In genomic region chr12:51275088-51275487, GRCh38 we compare ENCODE assay signal across 26 cellular contexts. TPM values are rescaled to one million over a fixed set of nuclear protein-coding genes. Genes with fewer than 3 reads are reported as not detected.
DNase-seq lines count a peak whose midpoint lies in the region; FAIRE-seq and TF ChIP-seq lines count a peak whose summit lies in the region.
"Had no signal": no experiment of that assay in that cellular context is flagged by ENCODE, and none has a peak within 500 bp of the region (broad histone marks: within the 10 kb centered on the region; RNA-seq: fewer than 3 reads in every experiment).

No MANE protein-coding gene starts in this region.

- no peak overlapping the region for H3K27ac ChIP-seq in H1 (ENCODE audit: low read depth, low read length)
- H3K27ac ChIP-seq in RWPE1 = no peak overlapping the region
- no peak overlapping the region for H3K27ac ChIP-seq in prostate gland
- H3K27ac ChIP-seq: 22Rv1, BLaER1, SJCRH30 had no signal

- H3K4me3 Mint-ChIP-seq in neural crest cell = peak overlapping the region; percentile 31
- H3K4me3 Mint-ChIP-seq: CD4-positive, alpha-beta T cell; HFFc6; IgD-negative memory B cell had no signal

- no peak overlapping the region for H2BK120ac ChIP-seq in H1 (replicated peaks; ENCODE audit: low read depth, low read length)

- no peak for TF ChIP-seq EP300 in H1 (IDR thresholded peaks at IDR 0.05; ENCODE audit: borderline replicate concordance in 1 of 2, low read depth in 2 of 2, low read length in 2 of 2)

- no peak overlapping the region for H3K56ac ChIP-seq in H1 (replicated peaks; ENCODE audit: insufficient read length, low read depth, low read length)

- no peaks in the 10 kb centered on the region for H3K9me3 ChIP-seq in H1 (ENCODE audit: insufficient read depth in 2 of 2, low read depth in 1 of 2, low read length in 1 of 2)
- no peaks in the 10 kb centered on the region for H3K9me3 ChIP-seq in prostate gland
- H3K9me3 ChIP-seq: BLaER1, Peyer's patch, SJCRH30 had no signal

- no peaks in the 10 kb centered on the region for H3K79me1 ChIP-seq in H1 (ENCODE audit: low read depth, low read length)

- intact Hi-C loops in prostate gland (cut with DNase I) = no loop called here

- no peak overlapping the region for H2BK5ac ChIP-seq in H1 (ENCODE audit: low read depth, low read length)

- H3K4me2 ChIP-seq in H1 (ENCODE audit: insufficient read depth in 1 of 2, low read depth in 2 of 2, low read length in 2 of 2) = no peak overlapping the region
- H3K4me2 ChIP-seq: BLaER1 had no signal

- H3K4me1 Mint-ChIP-seq in neural crest cell = peaks cover 10% of the 10 kb centered on the region

- no peaks in the 10 kb centered on the region for H3K79me2 ChIP-seq in H1 (ENCODE audit: control insufficient read depth in 1 of 2, insufficient read depth in 2 of 2, low read length in 2 of 2)

- TF ChIP-seq POLR2A in H1 (IDR thresholded peaks at IDR 0.05; ENCODE audit: control extremely low read depth in 1 of 2, low read depth in 2 of 2, low read length in 2 of 2) = no peak
- no peak for TF ChIP-seq POLR2A in prostate gland (IDR thresholded peaks at IDR 0.05)

- H3K36me3 Mint-ChIP-seq in neural crest cell (ENCODE audit: low read depth) = no peaks in the 10 kb centered on the region
- H3K36me3 Mint-ChIP-seq: IgD-negative memory B cell had no signal

- no peak for TF ChIP-seq RAD21 in H1 (IDR thresholded peaks at IDR 0.05 in 1 of 2, conservative IDR thresholded peaks at IDR 0.05 in 1 of 2; ENCODE audit: low read depth in 2 of 2, low read length in 2 of 2)

- H3K36me3 ChIP-seq in H1 (ENCODE audit: control insufficient read depth in 2 of 4, insufficient read depth in 4 of 4, low read length in 3 of 4) = no peaks in the 10 kb centered on the region
- H3K36me3 ChIP-seq in prostate gland = no peaks in the 10 kb centered on the region
- H3K36me3 ChIP-seq: BLaER1, Peyer's patch, SJCRH30 had no signal

- no peak for FAIRE-seq in H1 (lab: Jason Lieb, UNC)
- FAIRE-seq: G401.6, GM12892, GM19239 had no signal

- H3K14ac ChIP-seq in H1 (ENCODE audit: insufficient read length) = no peak overlapping the region

- no peak overlapping the region for H2BK20ac ChIP-seq in H1 (ENCODE audit: low read length)

- no peaks in the 10 kb centered on the region for H4K20me1 ChIP-seq in H1 (replicated peaks in 1 of 2; ENCODE audit: control insufficient read depth in 1 of 2, insufficient read depth in 2 of 2, low read length in 2 of 2)
- H4K20me1 ChIP-seq: BLaER1 had no signal

- H3K23ac ChIP-seq in H1 (ENCODE audit: insufficient read length) = peak overlapping the region; percentile 40

- H3K4me3 ChIP-seq in H1 (ENCODE audit: extremely low read depth in 1 of 4, insufficient read depth in 2 of 4, low read depth in 3 of 4, low read length in 4 of 4) (no peak overlapping the region), prostate gland (no peak overlapping the region)
- H3K4me3 ChIP-seq: BLaER1, Peyer's patch, SJCRH30 had no signal

- no peak overlapping the region for H3K4ac ChIP-seq in H1 (replicated peaks; ENCODE audit: insufficient read length, low read depth, low read length)

- H2AK5ac ChIP-seq in H1 (ENCODE audit: low read depth, low read length) = no peak overlapping the region; the same call in 1 of the 2 replicates

- H3K27me3 Mint-ChIP-seq in neural crest cell (ENCODE audit: low read depth) = peaks cover 23% of the 10 kb centered on the region
- H3K27me3 Mint-ChIP-seq: CD4-positive, alpha-beta T cell; IgD-negative memory B cell had no signal

- H3K9ac ChIP-seq in H1 (replicated peaks in 1 of 4; ENCODE audit: extremely low read depth in 1 of 4, low read depth in 3 of 4, low read length in 3 of 4) = no peak overlapping the region
- H3K9ac ChIP-seq: BLaER1 had no signal

- H2AFZ ChIP-seq in H1 (ENCODE audit: low read length) = no peak overlapping the region

- DNase-seq in DMS 273 (lab: John Stamatoyannopoulos, UW; ENCODE audit: unreplicated experiment) (peak; percentile 13), DMS 273 treated with DMSO at 0.1 percent for 48 hours (lab: John Stamatoyannopoulos, UW) (no peak), HT-29 (ENCODE audit: low spot score) (peak; percentile 67), H1 (ENCODE audit: low read depth in 1 of 2, low spot score in 2 of 2) (no peak), neural crest cell (ENCODE audit: low read depth, low spot score) (no peak), RWPE1 (ENCODE audit: low spot score) (no peak), NCI-H526 (lab: John Stamatoyannopoulos, UW) (no peak), prostate gland (ENCODE audit: low spot score) (no peak)
- DNase-seq: ACHN; CD4-positive, alpha-beta T cell; COR-L47; GOT3; HFFc6; NCI-H1694; NCI-H2081; NCI-H2171 treated with DMSO at 0.1 percent for 48 hours; NCI-H524 treated with DMSO at 0.1 percent for 48 hours; SJCRH30 had no signal

- H3K9me3 Mint-ChIP-seq in neural crest cell = no peaks in the 10 kb centered on the region
- H3K9me3 Mint-ChIP-seq: CD4-positive, alpha-beta T cell; HFFc6; IgD-negative memory B cell had no signal

- no peak overlapping the region for H4K5ac ChIP-seq in H1 (ENCODE audit: insufficient read length, low read depth, low read length)

- H4K91ac ChIP-seq in H1 (replicated peaks; ENCODE audit: insufficient read length, low read length) = no peak overlapping the region

- no peak overlapping the region for H3K18ac ChIP-seq in H1 (ENCODE audit: extremely low read depth, low read length)

- H3K23me2 ChIP-seq in H1 (ENCODE audit: low read depth, low read length) = peaks cover 5% of the 10 kb centered on the region; the same call in 1 of the 2 replicates

- no peak overlapping the region for H4K8ac ChIP-seq in H1 (ENCODE audit: extremely low read depth, insufficient read depth, low read length)

- peaks cover 0 to 11% (median 8%) of the 10 kb centered on the region in 4 experiments; a peak in 6 of 7 replicates for H3K27me3 ChIP-seq in H1 (replicated peaks in 1 of 4; ENCODE audit: control insufficient read depth in 3 of 4, extremely low read depth in 1 of 4, insufficient read depth in 3 of 4, low read length in 3 of 4)
- no peaks in the 10 kb centered on the region for H3K27me3 ChIP-seq in prostate gland (replicated peaks; ENCODE audit: insufficient read depth)
- H3K27me3 ChIP-seq: Peyer's patch, SJCRH30 had no signal

- no peak overlapping the region for H2BK12ac ChIP-seq in H1 (ENCODE audit: low read depth, low read length)

- 89% methylated on average over 1 of the region's 1 CpG; no CpG with 5 or more reads in 1 of the 2 experiments for WGBS in H1 (ENCODE audit: extremely low coverage in 1 of 2, insufficient coverage in 1 of 2, insufficient read length in 1 of 2, insufficient replicate concordance in 2 of 2, low coverage in 1 of 2, low lambda C conversion rate in 2 of 2, missing lambda C conversion rate in 1 of 2), 2 experiments
- WGBS in prostate gland = 44% methylated on average over 1 of the region's 1 CpG

- CTCF ChIA-PET in H1 (lab: Charles Lee; ENCODE audit: partially characterized antibody) = interaction anchor here (0.6 to 5.0 kb wide), 7 partner anchors 8 to 269 kb away, joined by 3 to 31 read pairs (median 3); no protein-coding TSS in a partner anchor
- CTCF ChIA-PET in RWPE1 (lab: Yijun Ruan, JAX) = interaction anchor here (0.6 kb wide), 1 partner anchor 581 kb away, joined by 4 read pairs; no protein-coding TSS in a partner anchor

- no peak overlapping the region for H3K27ac Mint-ChIP-seq in neural crest cell (ENCODE audit: unreplicated experiment)
- H3K27ac Mint-ChIP-seq: CD4-positive, alpha-beta T cell; HFFc6; IgD-negative memory B cell had no signal

- TF ChIP-seq CTCF in H1 (IDR thresholded peaks at IDR 0.05; ENCODE audit: control extremely low read depth in 1 of 3, insufficient read depth in 1 of 3, low read depth in 1 of 3, low read length in 3 of 3) (no peak), neural crest cell (conservative IDR thresholded peaks at IDR 0.05) (no peak), RWPE1 (conservative IDR thresholded peaks at IDR 0.05; ENCODE audit: low read depth) (no peak), prostate gland (IDR thresholded peaks at IDR 0.05) (no peak)

- H3K4me1 ChIP-seq in H1 (replicated peaks in 1 of 4; ENCODE audit: control insufficient read depth in 3 of 4, insufficient read depth in 4 of 4, low read length in 3 of 4) (peaks cover 0 to 3% (median 0%) of the 10 kb centered on the region in 4 experiments; a peak in 3 of 7 replicates), prostate gland (replicated peaks) (no peaks in the 10 kb centered on the region)
- H3K4me1 ChIP-seq: SJCRH30 had no signal

- no peak overlapping the region for H2BK15ac ChIP-seq in H1 (ENCODE audit: low read length)

- POLR2A ChIA-PET in H1 (lab: Charles Lee; ENCODE audit: partially characterized antibody) (interaction anchor here (0.8 to 1.8 kb wide), 2 partner anchors 9 to 192 kb away, joined by 3 to 6 read pairs; partner anchors contain the start of gene CSRNP2), RWPE1 (lab: Yijun Ruan, JAX; ENCODE audit: low non-redundant PET) (no interaction called here)

RNA-seq across cellular contexts. Expression of gene SMAGP, which starts 4.9 kb away (rescaled TPM):
- total RNA-seq in HT-29 (2014; rRNA removed; shearing (Covaris generic)) = 93.2 and 125 TPM in 2 replicates
- 9.2 and 9.4 TPM in 2 replicates for total RNA-seq in H1 (2021; fragmentation: NEBNext Ultra II Directional; extraction: Animal tissue kit (Norgen Biotek cat#: 25700))
- 12.7 and 13.9 TPM in 2 replicates for polyA plus RNA-seq in H1 (2011; rRNA removed)
- polyA plus RNA-seq in H1 (2011; cell fraction: cytosol; rRNA removed) = 12.9 TPM
- 8.2 TPM for polyA plus RNA-seq in H1 (2011; cell fraction: nucleus; rRNA removed)
- 9.5 to 11.2 TPM (median 10.4 TPM) in 4 replicates for polyA plus RNA-seq in H1 (2012, experiment 1 of 2)
- 11.1 TPM for polyA plus RNA-seq in H1 (2012, experiment 2 of 2)
- 10.1 TPM for polyA plus RNA-seq in H1 (2013, experiment 1 of 2)
- polyA plus RNA-seq in H1 (2013, experiment 2 of 2) = 11.8 TPM
- 9.9 and 12.0 TPM in 2 replicates for polyA minus RNA-seq in H1 (2011; rRNA and poly(A)+ RNA removed)
- polyA minus RNA-seq in H1 (2011; cell fraction: cytosol; rRNA and poly(A)+ RNA removed) = 3.4 TPM
- 5.0 TPM for polyA minus RNA-seq in H1 (2011; cell fraction: nucleus; rRNA and poly(A)+ RNA removed)
- 0.82 and 1.6 TPM in 2 replicates for total RNA-seq in neural crest cell
- total RNA-seq in prostate gland = 10 to 100 TPM; 10.7 to 15.4 TPM

RNA-seq across cellular contexts. Expression of gene DAZAP2, which starts 36.5 kb away (rescaled TPM):
- 174 and 187 TPM in 2 replicates for total RNA-seq in HT-29 (2014; rRNA removed; shearing (Covaris generic))
- total RNA-seq in H1 (2021; fragmentation: NEBNext Ultra II Directional; extraction: Animal tissue kit (Norgen Biotek cat#: 25700)) = 24.9 and 27.1 TPM in 2 replicates
- 64.7 and 77.2 TPM in 2 replicates for polyA plus RNA-seq in H1 (2011; rRNA removed)
- polyA plus RNA-seq in H1 (2011; cell fraction: cytosol; rRNA removed) = 69.2 TPM
- 73.7 TPM for polyA plus RNA-seq in H1 (2011; cell fraction: nucleus; rRNA removed)
- 29.7 to 51.3 TPM (median 45.2 TPM) in 4 replicates for polyA plus RNA-seq in H1 (2012, experiment 1 of 2)
- polyA plus RNA-seq in H1 (2012, experiment 2 of 2) = 16.9 TPM
- polyA plus RNA-seq in H1 (2013, experiment 1 of 2) = 35.8 TPM
- 33.0 TPM for polyA plus RNA-seq in H1 (2013, experiment 2 of 2)
- 63.7 and 86.0 TPM in 2 replicates for polyA minus RNA-seq in H1 (2011; rRNA and poly(A)+ RNA removed)
- polyA minus RNA-seq in H1 (2011; cell fraction: cytosol; rRNA and poly(A)+ RNA removed) = 24.7 TPM
- 33.1 TPM for polyA minus RNA-seq in H1 (2011; cell fraction: nucleus; rRNA and poly(A)+ RNA removed)
- total RNA-seq in neural crest cell (70.0 and 80.4 TPM in 2 replicates), prostate gland (100 to 1,000 TPM; 299 to 374 TPM)

RNA-seq across cellular contexts. Expression of gene BIN2, which starts 48.9 kb away (rescaled TPM):
- 0.42 and 0.56 TPM in 2 replicates for total RNA-seq in HT-29 (2014; rRNA removed; shearing (Covaris generic))
- total RNA-seq in H1 (2021; fragmentation: NEBNext Ultra II Directional; extraction: Animal tissue kit (Norgen Biotek cat#: 25700)) = not detected in 2 replicates
- polyA plus RNA-seq in H1 (2011; rRNA removed) = 0.05 TPM in 1 of 2 replicates, not detected in the other
- polyA plus RNA-seq in H1 (2011; cell fraction: cytosol; rRNA removed) = 0.08 TPM
- not detected for polyA plus RNA-seq in H1 (2011; cell fraction: nucleus; rRNA removed)
- 0.13 TPM in 1 of 4 replicates, not detected in the others for polyA plus RNA-seq in H1 (2012, experiment 1 of 2)
- polyA plus RNA-seq in H1 (2012, experiment 2 of 2) = not detected
- polyA plus RNA-seq in H1 (2013, experiment 1 of 2) = 0.04 TPM
- polyA plus RNA-seq in H1 (2013, experiment 2 of 2) = 0.07 TPM
- polyA minus RNA-seq in H1 (2011; rRNA and poly(A)+ RNA removed) = 0.24 TPM in 1 of 2 replicates, not detected in the other
- not detected for polyA minus RNA-seq in H1 (2011; cell fraction: cytosol; rRNA and poly(A)+ RNA removed)
- polyA minus RNA-seq in H1 (2011; cell fraction: nucleus; rRNA and poly(A)+ RNA removed) = not detected
- total RNA-seq in neural crest cell (not detected in 2 replicates), prostate gland (1 to 10 TPM; 2.6 to 5.5 TPM)
- total RNA-seq: HFFc6, MCF 10A, SJCRH30 had no signal

RNA-seq across cellular contexts. Expression of gene POU6F1, which starts 57.2 kb away (rescaled TPM):
- total RNA-seq in HT-29 (2014; rRNA removed; shearing (Covaris generic)) = 0.05 TPM in 1 of 2 replicates, not detected in the other
- total RNA-seq in H1 (2021; fragmentation: NEBNext Ultra II Directional; extraction: Animal tissue kit (Norgen Biotek cat#: 25700)) = 6.8 and 8.7 TPM in 2 replicates
- 5.6 and 7.5 TPM in 2 replicates for polyA plus RNA-seq in H1 (2011; rRNA removed)
- polyA plus RNA-seq in H1 (2011; cell fraction: cytosol; rRNA removed) = 3.4 TPM
- 12.0 TPM for polyA plus RNA-seq in H1 (2011; cell fraction: nucleus; rRNA removed)
- 6.5 to 7.3 TPM (median 7.1 TPM) in 4 replicates for polyA plus RNA-seq in H1 (2012, experiment 1 of 2)
- polyA plus RNA-seq in H1 (2012, experiment 2 of 2) = 21.5 TPM
- 4.2 TPM for polyA plus RNA-seq in H1 (2013, experiment 1 of 2)
- 3.8 TPM for polyA plus RNA-seq in H1 (2013, experiment 2 of 2)
- polyA minus RNA-seq in H1 (2011; rRNA and poly(A)+ RNA removed) = 3.5 and 5.5 TPM in 2 replicates
- 7.0 TPM for polyA minus RNA-seq in H1 (2011; cell fraction: cytosol; rRNA and poly(A)+ RNA removed)
- 7.0 TPM for polyA minus RNA-seq in H1 (2011; cell fraction: nucleus; rRNA and poly(A)+ RNA removed)
- total RNA-seq in neural crest cell (7.7 and 9.3 TPM in 2 replicates), prostate gland (10 to 100 TPM; 13.5 to 17.2 TPM)

Comparison
In these comparisons a context has a peak if more than half of its experiments do, and no peak if none do; other contexts are left out.
1. DNase-seq: peak in DMS 273 (single experiment) and HT-29 (single experiment); none in DMS 273 treated with DMSO at 0.1 percent for 48 hours (single experiment), H1 (0 of 2), neural crest cell (single experiment), RWPE1 (single experiment), NCI-H526 (0 of 2) and prostate gland (single experiment).